Comparison of ENCODE assay signal across 11 cellular contexts in the genomic region with DNA sequence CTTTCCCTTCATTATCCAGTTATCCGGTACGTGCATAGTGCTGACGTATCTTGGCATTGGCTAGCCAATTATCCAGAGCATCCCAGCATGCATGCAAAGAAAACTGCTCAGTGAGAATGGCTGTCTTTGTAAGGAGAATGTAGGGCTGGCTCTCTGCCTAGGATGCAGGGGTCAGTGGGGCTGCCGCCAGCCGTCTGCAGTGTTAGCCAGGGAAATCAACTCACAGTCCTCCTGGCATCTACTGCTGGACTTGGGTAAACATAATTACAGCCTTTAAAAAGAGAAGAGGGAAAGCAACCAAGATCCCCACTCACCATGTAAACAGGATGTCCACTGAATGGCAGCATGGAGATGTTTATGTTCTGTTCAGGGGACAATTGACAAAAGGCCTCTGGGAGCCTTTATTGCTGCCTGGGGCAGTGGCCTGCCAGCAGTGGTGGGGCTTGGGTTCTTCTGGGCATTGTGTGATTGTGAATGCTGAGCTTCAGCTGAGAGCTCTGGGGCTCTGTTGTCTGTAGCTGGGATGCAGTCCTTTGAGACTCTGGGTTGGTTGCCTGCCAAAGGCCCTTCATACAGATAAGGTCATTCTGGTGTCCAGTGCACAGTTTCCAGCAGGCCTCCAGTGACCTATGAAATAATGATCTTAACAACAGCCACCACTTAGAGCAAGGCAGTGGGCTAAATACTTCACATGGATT.
DNase-seq lines count a peak whose midpoint lies in the region; ATAC-seq and TF ChIP-seq lines count a peak whose summit lies in the region.
"Had no signal": no experiment of that assay in that cellular context is flagged by ENCODE, and none has a peak within 500 bp of the region (broad histone marks: within the 10 kb centered on the region; RNA-seq: fewer than 3 reads in every experiment).

No MANE protein-coding gene starts in this region.

- H3K4me2 ChIP-seq in H9 (ENCODE audit: insufficient read depth, insufficient read length, low read length), result no peak overlapping the region

- no peaks in the 10 kb centered on the region for H3K9me3 Mint-ChIP-seq in H9
- no peaks in the 10 kb centered on the region for H3K9me3 Mint-ChIP-seq in activated CD4-positive, alpha-beta T cell treated with anti-CD3 and anti-CD28 coated beads, Interleukin-2, amount 10 ng/mL, durations not matched to agents 24 days and 14 days
- H3K9me3 Mint-ChIP-seq in effector memory CD8-positive, alpha-beta T cell, result no peaks in the 10 kb centered on the region
- H3K9me3 Mint-ChIP-seq: stimulated activated memory B cell treated with anti-CD40 and anti-IgM and Interleukin-4, amounts not matched to agents 10 μg/mL and 1 μg/mL and 100 μg/mL, for 72 hours had no signal

- no CpG with 5 or more reads among the region's 5 CpGs for WGBS in H9 (ENCODE audit: extremely low coverage, insufficient read length, low lambda C conversion rate)

- no peak overlapping the region for H3K4ac ChIP-seq in H9 (ENCODE audit: low read depth, low read length)

- H3K9me3 ChIP-seq in H9 (ENCODE audit: control insufficient read depth, low read depth, low read length), result no peaks in the 10 kb centered on the region

- H2BK120ac ChIP-seq in H9 (ENCODE audit: low read depth, low read length, poor library complexity, severe bottlenecking), result no peak overlapping the region

- H3K27ac ChIP-seq in H9 (ENCODE audit: insufficient read length, low read depth, low read length), result no peak overlapping the region

- H3K36me3 Mint-ChIP-seq in H9 (ENCODE audit: insufficient read depth in 1 of 3, low read depth in 3 of 3), result no peaks in the 10 kb centered on the region; a peak in 1 of 7 replicates
- H3K36me3 Mint-ChIP-seq in activated CD4-positive, alpha-beta T cell treated with anti-CD3 and anti-CD28 coated beads, Interleukin-2, amount 10 ng/mL, durations not matched to agents 24 days and 14 days (ENCODE audit: low read depth), result no peaks in the 10 kb centered on the region
- H3K36me3 Mint-ChIP-seq in effector memory CD8-positive, alpha-beta T cell (ENCODE audit: insufficient read depth), result no peaks in the 10 kb centered on the region
- H3K36me3 Mint-ChIP-seq: stimulated activated memory B cell treated with anti-CD40 and anti-IgM and Interleukin-4, amounts not matched to agents 10 μg/mL and 1 μg/mL and 100 μg/mL, for 72 hours had no signal

- no peak for DNase-seq in H9
- DNase-seq in SHP77 (lab: John Stamatoyannopoulos, UW), result peak; percentile 13 to 62
- peak; percentile 23 for DNase-seq in glomerular endothelial cell (ENCODE audit: extremely low read depth, low read depth, low spot score)
- peak; percentile 86 for DNase-seq in pulmonary artery endothelial cell (ENCODE audit: low read depth, low spot score)
- no peak for DNase-seq in SKM-1 treated with dmso at 0.1 percent for 144 hours (lab: John Stamatoyannopoulos, UW; ENCODE audit: unreplicated experiment)
- DNase-seq in activated CD4-positive, alpha-beta T cell treated with anti-CD3 and anti-CD28 coated beads, Interleukin-2, amount 10 ng/mL, durations not matched to agents 24 days and 14 days, result no peak
- no peak for DNase-seq in effector memory CD8-positive, alpha-beta T cell
- DNase-seq: activated effector memory CD4-positive, alpha-beta T cell treated with Interleukin-2 at 50 U/mL for 16 hours; DMS79 treated with DMSO at 0.1 percent for 48 hours had no signal

- H3K27me3 ChIP-seq in H9 (ENCODE audit: insufficient read depth, low read length), result no peaks in the 10 kb centered on the region

- no peak overlapping the region for H2BK5ac ChIP-seq in H9 (ENCODE audit: insufficient read length, low read length)

- no peak overlapping the region for H2AFZ ChIP-seq in H9 (ENCODE audit: low read length)

- H3K14ac ChIP-seq in H9 (ENCODE audit: insufficient read depth, low read length), result 0 out of 2 replicates have a peak overlapping the region, but pooled peaks have one; percentile 5

- no peak overlapping the region for H3K18ac ChIP-seq in H9 (ENCODE audit: insufficient read length, low read depth, low read length)

- no peaks in the 10 kb centered on the region for H3K23me2 ChIP-seq in H9 (ENCODE audit: insufficient read length, low read depth, low read length, poor library complexity, severe bottlenecking)

- H3K27ac Mint-ChIP-seq in H9, result peak overlapping the region in 1 of 3 experiments; percentile 62; a peak in 1 of 7 replicates
- no peak overlapping the region for H3K27ac Mint-ChIP-seq in activated CD4-positive, alpha-beta T cell treated with anti-CD3 and anti-CD28 coated beads, Interleukin-2, amount 10 ng/mL, durations not matched to agents 24 days and 14 days
- no peak overlapping the region for H3K27ac Mint-ChIP-seq in effector memory CD8-positive, alpha-beta T cell
- H3K27ac Mint-ChIP-seq: stimulated activated memory B cell treated with anti-CD40 and anti-IgM and Interleukin-4, amounts not matched to agents 10 μg/mL and 1 μg/mL and 100 μg/mL, for 72 hours had no signal

- intact Hi-C loops in activated CD4-positive, alpha-beta T cell treated with anti-CD3 and anti-CD28 coated beads, Interleukin-2, amount 10 ng/mL, durations not matched to agents 24 days and 14 days (cut with micrococcal nuclease), result no loop called here

- no peak overlapping the region for H3K9ac ChIP-seq in H9 (ENCODE audit: extremely low read depth, insufficient read length, low read length)

- H2BK20ac ChIP-seq in H9 (ENCODE audit: low read depth, low read length, poor library complexity, severe bottlenecking), result no peak overlapping the region

- peaks cover 0 to 3% of the 10 kb centered on the region in 2 experiments; a peak in 1 of 4 replicates for H3K4me1 Mint-ChIP-seq in H9
- peaks cover 3% of the 10 kb centered on the region for H3K4me1 Mint-ChIP-seq in activated CD4-positive, alpha-beta T cell treated with anti-CD3 and anti-CD28 coated beads, Interleukin-2, amount 10 ng/mL, durations not matched to agents 24 days and 14 days
- peaks cover 0 to 1% of the 10 kb centered on the region in 2 donors for H3K4me1 Mint-ChIP-seq in effector memory CD8-positive, alpha-beta T cell (ENCODE audit: low read depth in 2 of 2)
- H3K4me1 Mint-ChIP-seq: stimulated activated memory B cell treated with anti-CD40 and anti-IgM and Interleukin-4, amounts not matched to agents 10 μg/mL and 1 μg/mL and 100 μg/mL, for 72 hours had no signal

- no peak overlapping the region for H4K8ac ChIP-seq in H9 (replicated peaks; ENCODE audit: insufficient read length, low read depth, low read length)

- no peaks in the 10 kb centered on the region for H3K79me1 ChIP-seq in H9 (ENCODE audit: insufficient read depth, low read depth, low read length, poor library complexity, severe bottlenecking)

- H4K20me1 ChIP-seq in H9 (ENCODE audit: control insufficient read depth, insufficient read depth, insufficient read length), result no peaks in the 10 kb centered on the region

- no peaks in the 10 kb centered on the region for H3K79me2 ChIP-seq in H9 (ENCODE audit: insufficient read depth, low read length)

- no peak for ATAC-seq in HG02973 (IDR thresholded peaks at IDR 0.05; ENCODE audit: unreplicated experiment)
- no peak for ATAC-seq in effector memory CD8-positive, alpha-beta T cell (replicated peaks)
- ATAC-seq: stimulated activated memory B cell treated with anti-CD40 and anti-IgM and Interleukin-4, amounts not matched to agents 10 μg/mL and 1 μg/mL and 100 μg/mL, for 72 hours had no signal

- H3K4me3 Mint-ChIP-seq in H9, result no peak overlapping the region
- H3K4me3 Mint-ChIP-seq in activated CD4-positive, alpha-beta T cell treated with anti-CD3 and anti-CD28 coated beads, Interleukin-2, amount 10 ng/mL, durations not matched to agents 24 days and 14 days, result no peak overlapping the region
- no peak overlapping the region for H3K4me3 Mint-ChIP-seq in effector memory CD8-positive, alpha-beta T cell
- H3K4me3 Mint-ChIP-seq: stimulated activated memory B cell treated with anti-CD40 and anti-IgM and Interleukin-4, amounts not matched to agents 10 μg/mL and 1 μg/mL and 100 μg/mL, for 72 hours had no signal

- H3K23ac ChIP-seq in H9 (ENCODE audit: insufficient read length, low read depth, low read length), result no peak overlapping the region

- H3T11ph ChIP-seq in H9 (ENCODE audit: low read length), result no peak overlapping the region

- no peak overlapping the region for H3K56ac ChIP-seq in H9 (ENCODE audit: insufficient read length, low read depth, low read length)

- no peaks in the 10 kb centered on the region for H3K4me1 ChIP-seq in H9 (ENCODE audit: insufficient read depth, low read length)

- H2BK12ac ChIP-seq in H9 (ENCODE audit: insufficient read length, low read depth, low read length), result no peak overlapping the region

- H4K5ac ChIP-seq in H9 (ENCODE audit: insufficient read length, low read depth, low read length), result no peak overlapping the region

- no peaks in the 10 kb centered on the region for H3K27me3 Mint-ChIP-seq in H9 (ENCODE audit: low read depth)
- peaks cover 14% of the 10 kb centered on the region for H3K27me3 Mint-ChIP-seq in activated CD4-positive, alpha-beta T cell treated with anti-CD3 and anti-CD28 coated beads, Interleukin-2, amount 10 ng/mL, durations not matched to agents 24 days and 14 days
- H3K27me3 Mint-ChIP-seq in effector memory CD8-positive, alpha-beta T cell, result peaks cover 20 to 43% of the 10 kb centered on the region in 2 donors

- no peak overlapping the region for H4K91ac ChIP-seq in H9 (ENCODE audit: insufficient read length, low read depth, low read length)

- TF ChIP-seq CTCF in H9 (conservative IDR thresholded peaks at IDR 0.05), result no peak

- H2BK15ac ChIP-seq in H9 (ENCODE audit: low read depth, low read length), result no peak overlapping the region

- H2AK5ac ChIP-seq in H9 (ENCODE audit: insufficient read length, low read length), result no peak overlapping the region

Comparison
In these comparisons a context has a peak if more than half of its experiments do, and no peak if none do; other contexts are left out.
1. DNase-seq: peak in SHP77 (2 of 2), glomerular endothelial cell (single experiment) and pulmonary artery endothelial cell (single experiment); none in H9 (single experiment), SKM-1 treated with dmso at 0.1 percent for 144 hours (single experiment), activated CD4-positive, alpha-beta T cell treated with anti-CD3 and anti-CD28 coated beads, Interleukin-2, amount 10 ng/mL, durations not matched to agents 24 days and 14 days (single experiment) and effector memory CD8-positive, alpha-beta T cell (0 of 3).